11 cellular contexts compared by ENCODE assay signal in the genomic region with DNA sequence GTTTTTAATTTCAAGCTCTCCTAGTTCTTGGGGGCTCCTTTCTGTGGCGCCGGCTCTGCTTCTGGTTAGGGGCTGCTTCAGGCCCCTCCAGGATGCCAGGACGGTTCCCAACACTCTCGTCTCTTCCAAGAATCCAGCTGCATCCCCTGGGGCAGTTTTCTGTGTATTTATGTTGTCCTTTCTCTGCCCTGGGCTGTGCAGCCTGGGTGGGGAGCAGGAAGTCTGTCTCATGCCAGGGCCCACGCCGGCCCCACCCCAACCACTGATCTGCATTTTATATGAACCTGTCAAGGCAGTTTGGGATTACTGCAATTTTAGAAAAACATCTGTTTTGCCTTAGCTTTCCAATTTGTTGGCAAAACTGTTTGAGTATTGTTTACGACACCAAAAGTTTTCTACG. TPM values are rescaled to one million over a fixed set of nuclear protein-coding genes. Genes with fewer than 3 reads are reported as not detected.
DNase-seq lines count a peak whose midpoint lies in the region; ATAC-seq lines count a peak whose summit lies in the region.
"Had no signal": no experiment of that assay in that cellular context is flagged by ENCODE, and none has a peak within 500 bp of the region (broad histone marks: within the 10 kb centered on the region; RNA-seq: fewer than 3 reads in every experiment).

No MANE protein-coding gene starts in this region.

- intact Hi-C loops in right cardiac atrium (cut with DNase I) (loop anchor here in 2 of 4 donors (5.0 to 10.0 kb wide), 2 partner anchors 59 to 67 kb away; partner anchors contain the start of gene SPON2 (in 1 of the 2)), sciatic nerve (cut with DNase I) (no loop called here)

- in situ Hi-C loops in GM23248 (cut with MboI), result no loop called here

- H4K20me1 ChIP-seq in GM23248 (ENCODE audit: insufficient read depth), result peaks cover 6% of the 10 kb centered on the region; the same call in 1 of the 2 replicates

- H3K4me3 ChIP-seq in GM23248, result no peak overlapping the region
- H3K4me3 ChIP-seq in right cardiac atrium (ENCODE audit: low read length), result no peak overlapping the region

- H3K4me2 ChIP-seq in GM23248 (ENCODE audit: unreplicated experiment), result no peak overlapping the region

- ATAC-seq in right cardiac atrium, result peak; percentile 22 to 44
- peak; percentile 58 for ATAC-seq in sciatic nerve
- no peak for ATAC-seq in GM18517 (IDR thresholded peaks at IDR 0.05; ENCODE audit: unreplicated experiment)
- no peak for ATAC-seq in GM18511 (IDR thresholded peaks at IDR 0.05; ENCODE audit: unreplicated experiment)
- ATAC-seq in GM18870 (IDR thresholded peaks at IDR 0.05; ENCODE audit: unreplicated experiment), result no peak

- H3F3A ChIP-seq in GM23248 (ENCODE audit: insufficient read depth), result no peaks in the 10 kb centered on the region

- no peak overlapping the region for H2AFZ ChIP-seq in GM23248

- H3K27ac ChIP-seq in GM23248 (no peak overlapping the region), right cardiac atrium (ENCODE audit: low read length) (no peak overlapping the region)

- H3K9ac ChIP-seq in GM23248, result no peak overlapping the region

- DNase-seq in GM23248 (peak; percentile 48), dedifferentiated amniotic fluid mesenchymal stem cell (ENCODE audit: extremely low spot score) (peak; percentile 62), right cardiac atrium (peak; percentile 21 to 75 (median 57)), sciatic nerve (ENCODE audit: low spot score) (no peak), NCI-H2081 (lab: John Stamatoyannopoulos, UW) (no peak)
- DNase-seq: activated CD4-positive, CD25-positive, alpha-beta regulatory T cell treated with anti-CD3 and anti-CD28 coated beads, Interleukin-2, amount 50 U/mL, for 72 hours; naive B cell; NCI-H2029 treated with DMSO at 0.1 percent for 48 hours had no signal

- WGBS in GM23248 (ENCODE audit: low coverage in 1 of 2, low lambda C conversion rate in 2 of 2, missing lambda C conversion rate in 2 of 2), 2 experiments, result 39 to 47% methylated on average over 8 of the region's 8 CpGs
- 43% methylated on average over 8 of the region's 8 CpGs for WGBS in right cardiac atrium

- no peaks in the 10 kb centered on the region for H3K9me2 ChIP-seq in GM23248 (ENCODE audit: insufficient read depth)

- H3K9me3 ChIP-seq in GM23248 (ENCODE audit: low read depth), result no peaks in the 10 kb centered on the region
- H3K9me3 ChIP-seq in right cardiac atrium (ENCODE audit: control insufficient read depth, low read length), result no peaks in the 10 kb centered on the region

- no peaks in the 10 kb centered on the region for H3K27me3 ChIP-seq in GM23248 (replicated peaks; ENCODE audit: insufficient read depth)
- H3K27me3 ChIP-seq in right cardiac atrium (ENCODE audit: control insufficient read depth, insufficient read depth), result no peaks in the 10 kb centered on the region

- H3K4me1 ChIP-seq in GM23248 (ENCODE audit: insufficient read depth) (0 out of 2 replicates have a peak, but pooled peaks cover 8% of the 10 kb centered on the region), right cardiac atrium (ENCODE audit: control insufficient read depth, insufficient read depth, low read length) (peaks cover 3% of the 10 kb centered on the region)

- peaks cover 3% of the 10 kb centered on the region; the same call in 1 of the 2 replicates for H3K36me3 ChIP-seq in GM23248 (ENCODE audit: low read depth)

- H3K79me2 ChIP-seq in GM23248 (ENCODE audit: insufficient read depth), result peaks cover 57% of the 10 kb centered on the region

RNA-seq across cellular contexts. Expression of gene CTBP1, which starts 14.6 kb away (rescaled TPM):
- total RNA-seq in GM23248 (2014; rRNA removed; shearing (Covaris generic)), result 160 and 270 TPM in 2 replicates
- 40.1 and 44.6 TPM in 2 replicates for polyA plus RNA-seq in GM23248 (2016; fragmentation: Nextera tagmentation; extraction: Ambion mirVana)
- 100 to 1,000 TPM; 123 to 145 (median 134) TPM for total RNA-seq in right cardiac atrium
- polyA plus RNA-seq in right cardiac atrium, result 119 TPM
- 143 TPM for total RNA-seq in sciatic nerve

RNA-seq across cellular contexts. Expression of gene MAEA, which starts 55.4 kb away (rescaled TPM):
- 53.4 and 85.0 TPM in 2 replicates for total RNA-seq in GM23248 (2014; rRNA removed; shearing (Covaris generic))
- polyA plus RNA-seq in GM23248 (2016; fragmentation: Nextera tagmentation; extraction: Ambion mirVana) (57.3 and 61.6 TPM in 2 replicates), right cardiac atrium (53.4 TPM)
- total RNA-seq in right cardiac atrium (10 to 100 TPM; 51.6 to 61.8 (median 59.2) TPM), sciatic nerve (68.6 TPM)

Comparison
In these comparisons a context has a peak if more than half of its experiments do, and no peak if none do; other contexts are left out.
1. DNase-seq: peak in GM23248 (single experiment), dedifferentiated amniotic fluid mesenchymal stem cell (single experiment) and right cardiac atrium (3 of 3); none in sciatic nerve (single experiment) and NCI-H2081 (0 of 2).
2. ATAC-seq: peak in right cardiac atrium (2 of 2) and sciatic nerve (single experiment); none in GM18517 (single experiment), GM18511 (single experiment) and GM18870 (single experiment).